Comparison of ENCODE assay signal across 8 cellular contexts in genomic region chr12:89524201-89525001, GRCh38. TPM values are rescaled to one million over a fixed set of nuclear protein-coding genes. Genes with fewer than 3 reads are reported as not detected.
DNase-seq lines count a peak whose midpoint lies in the region; ATAC-seq and TF ChIP-seq lines count a peak whose summit lies in the region.

Gene GALNT4, minus strand, starts transcription at chr12:89524796. Its CDS starts 247 bp downstream, at chr12:89524549.

- no peaks in the 10 kb centered on the region for H3K9me3 Mint-ChIP-seq in H9

- H2BK5ac ChIP-seq in H9 (ENCODE audit: insufficient read length, low read length) = no peak within 1 kb of the TSS

- H2BK120ac ChIP-seq in H9 (ENCODE audit: low read depth, low read length, poor library complexity, severe bottlenecking) = no peak within 1 kb of the TSS

- no peak within 1 kb of the TSS for H2BK20ac ChIP-seq in H9 (ENCODE audit: low read depth, low read length, poor library complexity, severe bottlenecking)

- no peak within 1 kb of the TSS for H4K91ac ChIP-seq in H9 (ENCODE audit: insufficient read length, low read depth, low read length)

- H3K9me3 ChIP-seq in H9 (ENCODE audit: control insufficient read depth, low read depth, low read length) = no peaks in the 10 kb centered on the region
- no peaks in the 10 kb centered on the region for H3K9me3 ChIP-seq in MG63
- no peaks in the 10 kb centered on the region for H3K9me3 ChIP-seq in psoas muscle
- H3K9me3 ChIP-seq in uterus = no peaks in the 10 kb centered on the region

- WGBS in H9 (ENCODE audit: extremely low coverage, insufficient read length, low lambda C conversion rate) = no CpG with 5 or more reads among the region's 41 CpGs
- WGBS in psoas muscle, 3 donors = 2 to 3% (median 2%) methylated on average over 41 of the region's 41 CpGs

- TF ChIP-seq POLR2A in GM10847 (IDR thresholded peaks at IDR 0.05; ENCODE audit: extremely low read depth, insufficient read length) = peak; percentile 15
- TF ChIP-seq POLR2A in uterus (IDR thresholded peaks at IDR 0.05) = peak in 1 of 2 donors; percentile 55

- no peak within 1 kb of the TSS for H4K8ac ChIP-seq in H9 (replicated peaks; ENCODE audit: insufficient read length, low read depth, low read length)

- H2BK12ac ChIP-seq in H9 (ENCODE audit: insufficient read length, low read depth, low read length) = no peak within 1 kb of the TSS

- H3K56ac ChIP-seq in H9 (ENCODE audit: insufficient read length, low read depth, low read length) = no peak within 1 kb of the TSS

- H3K27ac Mint-ChIP-seq in H9 = peak within 1 kb of the TSS in 2 of 3 experiments; percentile 79 to 82; a peak in 5 of 7 replicates

- H4K20me1 ChIP-seq in H9 (ENCODE audit: control insufficient read depth, insufficient read depth, insufficient read length) = no peaks in the 10 kb centered on the region

- intact Hi-C loops in left ventricle myocardium superior (cut with micrococcal nuclease) = no loop called here
- intact Hi-C loops in psoas muscle (cut with DNase I) = loop anchor here (2.0 to 10.0 kb wide), 5 partner anchors 54 to 1380 kb away; partner anchors contain the start of genes CEP290 (in 1 of the 2), DUSP6 (in 1 of the 2) and TMTC3 (in 1 of the 2)
- intact Hi-C loops in uterus (cut with DNase I; ENCODE audit: low total_unique reads) = no loop called here

- peaks cover 7 to 13% of the 10 kb centered on the region in 2 experiments for H3K4me1 Mint-ChIP-seq in H9

- H3K27ac ChIP-seq in H9 (ENCODE audit: insufficient read length, low read depth, low read length) (no peak within 1 kb of the TSS), psoas muscle (peak within 1 kb of the TSS; percentile 89), uterus (peak within 1 kb of the TSS; percentile 89 to 95)

- H3K36me3 ChIP-seq in MG63 (peaks cover 12% of the 10 kb centered on the region), psoas muscle (ENCODE audit: insufficient read depth in 1 of 2, low read depth in 1 of 2) (no peaks in the 10 kb centered on the region), uterus (no peaks in the 10 kb centered on the region)

- peaks cover 10% of the 10 kb centered on the region for H3K23me2 ChIP-seq in H9 (ENCODE audit: insufficient read length, low read depth, low read length, poor library complexity, severe bottlenecking)

- no peak within 1 kb of the TSS for H2BK15ac ChIP-seq in H9 (ENCODE audit: low read depth, low read length)

- no peak within 1 kb of the TSS for H3K4ac ChIP-seq in H9 (ENCODE audit: low read depth, low read length)

- H3K27me3 ChIP-seq in H9 (ENCODE audit: insufficient read depth, low read length) = no peaks in the 10 kb centered on the region
- no peaks in the 10 kb centered on the region for H3K27me3 ChIP-seq in MG63
- H3K27me3 ChIP-seq in psoas muscle (ENCODE audit: insufficient read depth in 3 of 3, low read length in 2 of 3) = no peaks in the 10 kb centered on the region
- H3K27me3 ChIP-seq in uterus = no peaks in the 10 kb centered on the region

- peak; percentile 96 for ATAC-seq in left ventricle myocardium superior
- peak; percentile 90 to 92 (median 92) for ATAC-seq in psoas muscle

- no peaks in the 10 kb centered on the region for H3K4me1 ChIP-seq in H9 (ENCODE audit: insufficient read depth, low read length)
- peaks cover 22% of the 10 kb centered on the region for H3K4me1 ChIP-seq in psoas muscle
- H3K4me1 ChIP-seq in uterus = peaks cover 0 to 14% of the 10 kb centered on the region in 2 donors

- H4K5ac ChIP-seq in H9 (ENCODE audit: insufficient read length, low read depth, low read length) = no peak within 1 kb of the TSS

- peak; percentile 74 for TF ChIP-seq CTCF in H9 (conservative IDR thresholded peaks at IDR 0.05)
- TF ChIP-seq CTCF in psoas muscle (IDR thresholded peaks at IDR 0.05) = peak; percentile 62
- TF ChIP-seq CTCF in uterus (IDR thresholded peaks at IDR 0.05) = peak; percentile 56 to 77 (median 72)

- no peak within 1 kb of the TSS for H3K23ac ChIP-seq in H9 (ENCODE audit: insufficient read length, low read depth, low read length)

- no peak within 1 kb of the TSS for H2AK5ac ChIP-seq in H9 (ENCODE audit: insufficient read length, low read length)

- H3K18ac ChIP-seq in H9 (ENCODE audit: insufficient read length, low read depth, low read length) = peak within 1 kb of the TSS; percentile 38

- H3K79me2 ChIP-seq in H9 (ENCODE audit: insufficient read depth, low read length) = no peaks in the 10 kb centered on the region

- H3K4me3 Mint-ChIP-seq in H9 = peak within 1 kb of the TSS; percentile 88 to 95

- no peaks in the 10 kb centered on the region for H3K79me1 ChIP-seq in H9 (ENCODE audit: insufficient read depth, low read depth, low read length, poor library complexity, severe bottlenecking)

- H3K4me2 ChIP-seq in H9 (ENCODE audit: insufficient read depth, insufficient read length, low read length) = peak within 1 kb of the TSS; percentile 37

- H3K14ac ChIP-seq in H9 (ENCODE audit: insufficient read depth, low read length) = peak within 1 kb of the TSS; percentile 79

- H3K4me3 ChIP-seq in MG63 = peak within 1 kb of the TSS; percentile 96
- H3K4me3 ChIP-seq in psoas muscle = peak within 1 kb of the TSS; percentile 88
- H3K4me3 ChIP-seq in uterus = peak within 1 kb of the TSS; percentile 75 to 95

- H3K9ac ChIP-seq in H9 (ENCODE audit: extremely low read depth, insufficient read length, low read length) = peak within 1 kb of the TSS; percentile 75

- DNase-seq in H9 (peak; percentile 92), MG63 (peak; percentile 86), T-helper 1 cell (peak; percentile 49 to 83 (median 69)), amniotic stem cell (lab: John Stamatoyannopoulos, UW) (peak; percentile 79), left ventricle myocardium superior (peak; percentile 87), psoas muscle (peak; percentile 84 to 91), uterus (peak; percentile 83)

- H3T11ph ChIP-seq in H9 (ENCODE audit: low read length) = no peak within 1 kb of the TSS

- H2AFZ ChIP-seq in H9 (ENCODE audit: low read length) = no peak within 1 kb of the TSS

- H3K27me3 Mint-ChIP-seq in H9 (ENCODE audit: low read depth) = peaks cover 2% of the 10 kb centered on the region

- H3K36me3 Mint-ChIP-seq in H9 (ENCODE audit: insufficient read depth in 1 of 3, low read depth in 3 of 3) = peaks cover 8 to 17% (median 15%) of the 10 kb centered on the region in 3 experiments; a peak in 6 of 7 replicates

RNA-seq across cellular contexts. Expression of gene GALNT4, which starts in this region (rescaled TPM):
- total RNA-seq in H9 (2021) (3.1 TPM in 2 replicates), left ventricle myocardium superior (1.8 TPM), psoas muscle (1 to 10 TPM; 1.2 to 1.6 (median 1.3) TPM), uterus (10 to 100 TPM in 1 of 4 donors, 1 to 10 TPM in 3; 1.5 to 27.0 (median 3.7) TPM)
- 3.5 and 5.3 TPM in 2 replicates for total RNA-seq in MG63 (2014; rRNA removed; shearing (Covaris generic); ENCODE audit: low replicate concordance)
- polyA plus RNA-seq in psoas muscle = 1 to 10 TPM in 1 of 3 donors, under 1 TPM in 2; 0.42 to 1.2 (median 0.82) TPM

Comparison
In these comparisons a context has a peak if more than half of its experiments do, and no peak if none do; other contexts are left out.
1. intact Hi-C loops: an anchor here in psoas muscle (2.0 to 10.0 kb wide); none called in left ventricle myocardium superior and uterus.